ENCODE assay signal across 24 cellular contexts in genomic region chr1:203584040-203584439, GRCh38. TPM values are rescaled to one million over a fixed set of nuclear protein-coding genes. Genes with fewer than 3 reads are reported as not detected.
DNase-seq lines count a peak whose midpoint lies in the region; ATAC-seq and TF ChIP-seq lines count a peak whose summit lies in the region.
"Had no signal": no experiment of that assay in that cellular context is flagged by ENCODE, and none has a peak within 500 bp of the region (broad histone marks: within the 10 kb centered on the region; RNA-seq: fewer than 3 reads in every experiment).

No MANE protein-coding gene starts in this region.

- H3K18ac ChIP-seq in trophoblast cell (ENCODE audit: low read length): peak overlapping the region; percentile 54

- H3K79me2 ChIP-seq in fibroblast of lung (ENCODE audit: control insufficient read depth, insufficient read depth, low read length): no peaks in the 10 kb centered on the region
- H3K79me2 ChIP-seq in trophoblast cell (ENCODE audit: control insufficient read depth, insufficient read depth, low read length, poor library complexity): peaks cover 2% of the 10 kb centered on the region

- H4K12ac ChIP-seq in trophoblast cell (ENCODE audit: low read depth, low read length): peak overlapping the region; percentile 13

- H2BK5ac ChIP-seq in trophoblast cell (ENCODE audit: low read depth, low read length, poor library complexity): peak overlapping the region; percentile 5

- peaks cover 14% of the 10 kb centered on the region for H3K79me1 ChIP-seq in trophoblast cell (ENCODE audit: low read length)

- TF ChIP-seq CTCF in fibroblast of lung (conservative IDR thresholded peaks at IDR 0.05 in 1 of 2, IDR thresholded peaks at IDR 0.05 in 1 of 2; ENCODE audit: low read depth in 1 of 2, low read length in 2 of 2) (no peak), Peyer's patch (IDR thresholded peaks at IDR 0.05) (no peak), lower leg skin (IDR thresholded peaks at IDR 0.05) (no peak)

- no peaks in the 10 kb centered on the region for H3K4me1 Mint-ChIP-seq in activated CD4-positive, alpha-beta T cell treated with anti-CD3 and anti-CD28 coated beads, Interleukin-2, amount 10 ng/mL, durations not matched to agents 7 days and 5 days
- H3K4me1 Mint-ChIP-seq: T-cell had no signal

- no peaks in the 10 kb centered on the region for H3K9me3 ChIP-seq in fibroblast of lung (ENCODE audit: control insufficient read depth, insufficient read depth, low read depth, low read length)
- no peaks in the 10 kb centered on the region for H3K9me3 ChIP-seq in trophoblast cell (ENCODE audit: insufficient read depth, low read depth, low read length)
- no peaks in the 10 kb centered on the region for H3K9me3 ChIP-seq in Peyer's patch
- H3K9me3 ChIP-seq: tibial nerve had no signal

- H3K36me3 Mint-ChIP-seq in activated CD4-positive, alpha-beta T cell treated with anti-CD3 and anti-CD28 coated beads, Interleukin-2, amount 10 ng/mL, durations not matched to agents 7 days and 5 days (ENCODE audit: low read depth): no peaks in the 10 kb centered on the region
- H3K36me3 Mint-ChIP-seq: T-cell had no signal

- H3K27ac ChIP-seq in fibroblast of lung (ENCODE audit: insufficient read depth, low read length): no peak overlapping the region
- H3K27ac ChIP-seq in trophoblast cell (ENCODE audit: low read depth, low read length): no peak overlapping the region
- no peak overlapping the region for H3K27ac ChIP-seq in Peyer's patch
- H3K27ac ChIP-seq: C4-2B, tibial nerve had no signal

- H3K4me1 ChIP-seq in fibroblast of lung (ENCODE audit: control insufficient read depth, extremely low read depth, insufficient read depth, low read length) (no peaks in the 10 kb centered on the region), trophoblast cell (ENCODE audit: control insufficient read depth in 1 of 2, insufficient read depth in 2 of 2, low read length in 2 of 2) (peaks cover 10 to 15% of the 10 kb centered on the region in 2 experiments), Peyer's patch (no peaks in the 10 kb centered on the region)
- H3K4me1 ChIP-seq: tibial nerve had no signal

- H3K9ac ChIP-seq in fibroblast of lung (ENCODE audit: insufficient read depth, low read length): no peak overlapping the region
- no peak overlapping the region for H3K9ac ChIP-seq in trophoblast cell (ENCODE audit: low read length)

- CTCF ChIA-PET in activated CD4-positive, alpha-beta T cell treated with anti-CD3 and anti-CD28 coated beads, Interleukin-2, amount 10 ng/mL, durations not matched to agents 7 days and 5 days (lab: Charles Lee): interaction anchor here (1.5 kb wide), 2 partner anchors 23 to 118 kb away, joined by 3 to 4 read pairs; no protein-coding TSS in a partner anchor

- H2BK120ac ChIP-seq in trophoblast cell (ENCODE audit: insufficient read depth, low read length, poor library complexity): peak overlapping the region; percentile 18

- peak overlapping the region; percentile 34 for H2BK12ac ChIP-seq in trophoblast cell (ENCODE audit: low read length)

- H3K27me3 ChIP-seq in fibroblast of lung (ENCODE audit: control insufficient read depth, insufficient read depth, low read length) (no peaks in the 10 kb centered on the region), trophoblast cell (ENCODE audit: insufficient read depth, low read length) (no peaks in the 10 kb centered on the region), Peyer's patch (no peaks in the 10 kb centered on the region)
- H3K27me3 ChIP-seq: tibial nerve had no signal

- H4K8ac ChIP-seq in trophoblast cell (ENCODE audit: low read depth, low read length): no peak overlapping the region

- no peaks in the 10 kb centered on the region for H4K20me1 ChIP-seq in fibroblast of lung (ENCODE audit: control insufficient read depth, extremely low read depth, insufficient read depth, low read length)

- TF ChIP-seq POLR2A in Peyer's patch (IDR thresholded peaks at IDR 0.05) (no peak), lower leg skin (IDR thresholded peaks at IDR 0.05) (no peak)

- peak overlapping the region; percentile 6 for H2AK5ac ChIP-seq in trophoblast cell (ENCODE audit: low read length)

- peaks cover 17% of the 10 kb centered on the region for H3K27me3 Mint-ChIP-seq in activated CD4-positive, alpha-beta T cell treated with anti-CD3 and anti-CD28 coated beads, Interleukin-2, amount 10 ng/mL, durations not matched to agents 7 days and 5 days
- H3K27me3 Mint-ChIP-seq: activated T-cell treated with anti-CD3 and anti-CD28 coated beads, Interleukin-2, amount 50 U/mL, for 24 hours; stimulated activated naive CD8-positive, alpha-beta T cell treated with anti-CD3 and anti-CD28 coated beads, Interleukin-15, Interleukin-2, amounts not matched to agents 100 ng/mL and 50 ng/mL, for 24 hours had no signal

- H3K4me3 ChIP-seq in fibroblast of lung (replicated peaks in 1 of 4; ENCODE audit: control extremely low read depth in 1 of 4, insufficient read depth in 1 of 4, low read depth in 3 of 4, low read length in 4 of 4) (no peak overlapping the region), trophoblast cell (ENCODE audit: low read depth, low read length) (no peak overlapping the region), Peyer's patch (no peak overlapping the region), lower leg skin (ENCODE audit: low read depth, poor library complexity, severe bottlenecking) (no peak overlapping the region)
- H3K4me3 ChIP-seq: tibial nerve had no signal

- peak; percentile 58 for DNase-seq in ELR (ENCODE audit: low read depth)
- peak; percentile 32 for DNase-seq in RPMI7951 (ENCODE audit: low read depth)
- peak; percentile 45 to 74 for DNase-seq in fibroblast of lung (ENCODE audit: low read depth in 2 of 2)
- DNase-seq in trophoblast cell: no peak
- no peak for DNase-seq in Peyer's patch
- no peak for DNase-seq in lower leg skin (ENCODE audit: low spot score in 2 of 2)
- no peak for DNase-seq in activated CD4-positive, alpha-beta T cell treated with anti-CD3 and anti-CD28 coated beads, Interleukin-2, amount 10 ng/mL, durations not matched to agents 7 days and 5 days
- DNase-seq: activated CD4-positive, alpha-beta T cell treated with anti-CD3 and anti-CD28 coated beads for 1 hour; activated naive CD4-positive, alpha-beta T cell treated with Interleukin-2 at 50 U/mL for 16 hours; activated T-cell treated with anti-CD3 and anti-CD28 coated beads, Interleukin-2, amount 50 U/mL, for 24 hours; amniotic stem cell; cerebellar nuclear complex; Kasumi-1; NCI-H1092 treated with DMSO at 0.1 percent for 48 hours; NCI-H2029 treated with DMSO at 0.1 percent for 48 hours; retina; SHP77 treated with DMSO at 0.1 percent for 48 hours; stimulated activated CD4-positive, alpha-beta T cell treated with anti-CD3 and anti-CD28 coated beads, Interleukin-4, amount 100 ng/mL, for 24 hours; T-cell had no signal

- H3K4me2 ChIP-seq in fibroblast of lung (ENCODE audit: extremely low read depth, insufficient read depth, low read length): no peak overlapping the region
- H3K4me2 ChIP-seq in trophoblast cell (ENCODE audit: low read length): no peak overlapping the region

- H3K4me3 Mint-ChIP-seq in activated CD4-positive, alpha-beta T cell treated with anti-CD3 and anti-CD28 coated beads, Interleukin-2, amount 10 ng/mL, durations not matched to agents 7 days and 5 days: no peak overlapping the region
- H3K4me3 Mint-ChIP-seq: activated T-cell treated with anti-CD3 and anti-CD28 coated beads, Interleukin-2, amount 50 U/mL, for 24 hours; stimulated activated naive CD8-positive, alpha-beta T cell treated with anti-CD3 and anti-CD28 coated beads, Interleukin-15, Interleukin-2, amounts not matched to agents 100 ng/mL and 50 ng/mL, for 24 hours; T-cell had no signal

- H2AFZ ChIP-seq in fibroblast of lung (ENCODE audit: low read length) (no peak overlapping the region), trophoblast cell (ENCODE audit: insufficient read depth, low read length, poor library complexity) (no peak overlapping the region)

- POLR2A ChIA-PET in activated CD4-positive, alpha-beta T cell treated with anti-CD3 and anti-CD28 coated beads, Interleukin-2, amount 10 ng/mL, durations not matched to agents 7 days and 5 days (lab: Charles Lee): no interaction called here

- H3K27ac Mint-ChIP-seq in activated CD4-positive, alpha-beta T cell treated with anti-CD3 and anti-CD28 coated beads, Interleukin-2, amount 10 ng/mL, durations not matched to agents 7 days and 5 days: no peak overlapping the region
- H3K27ac Mint-ChIP-seq: activated T-cell treated with anti-CD3 and anti-CD28 coated beads, Interleukin-2, amount 50 U/mL, for 24 hours; stimulated activated naive CD8-positive, alpha-beta T cell treated with anti-CD3 and anti-CD28 coated beads, Interleukin-15, Interleukin-2, amounts not matched to agents 100 ng/mL and 50 ng/mL, for 24 hours; T-cell had no signal

- H3K36me3 ChIP-seq in fibroblast of lung (ENCODE audit: control insufficient read depth, insufficient read depth, low read length): no peaks in the 10 kb centered on the region
- H3K36me3 ChIP-seq in trophoblast cell (ENCODE audit: control insufficient read depth in 1 of 2, insufficient read depth in 2 of 2, low read length in 2 of 2): no peaks in the 10 kb centered on the region
- no peaks in the 10 kb centered on the region for H3K36me3 ChIP-seq in Peyer's patch
- H3K36me3 ChIP-seq: tibial nerve had no signal

- H3K14ac ChIP-seq in trophoblast cell (ENCODE audit: low read length): peak overlapping the region; percentile 33

- peak overlapping the region; percentile 28 for H4K91ac ChIP-seq in trophoblast cell (ENCODE audit: low read depth, low read length)

- intact Hi-C loops in lower leg skin (cut with DNase I; ENCODE audit: low total_unique reads): no loop called here

- no CpG with 5 or more reads among the region's 1 CpG for WGBS in trophoblast cell (ENCODE audit: extremely low coverage, insufficient coverage, insufficient read length)
- WGBS in lower leg skin, 2 donors: 80 to 87% methylated on average over 1 of the region's 1 CpG

- no peak for ATAC-seq in HG02759 (IDR thresholded peaks at IDR 0.05; ENCODE audit: unreplicated experiment)
- ATAC-seq: HCT116, T-cell had no signal

- no peak overlapping the region for H3K4ac ChIP-seq in trophoblast cell (ENCODE audit: low read depth, low read length)

- H3K9me3 Mint-ChIP-seq in activated CD4-positive, alpha-beta T cell treated with anti-CD3 and anti-CD28 coated beads, Interleukin-2, amount 10 ng/mL, durations not matched to agents 7 days and 5 days: no peaks in the 10 kb centered on the region
- H3K9me3 Mint-ChIP-seq: activated T-cell treated with anti-CD3 and anti-CD28 coated beads, Interleukin-2, amount 50 U/mL, for 24 hours; stimulated activated naive CD8-positive, alpha-beta T cell treated with anti-CD3 and anti-CD28 coated beads, Interleukin-15, Interleukin-2, amounts not matched to agents 100 ng/mL and 50 ng/mL, for 24 hours; T-cell had no signal

- no peak overlapping the region for H3K23ac ChIP-seq in trophoblast cell (ENCODE audit: low read length)

RNA-seq across cellular contexts. Expression of gene ATP2B4, which starts 42.6 kb away (rescaled TPM):
- total RNA-seq in RPMI7951 (2014; rRNA removed; shearing (Covaris generic)): 30.4 and 36.5 TPM in 2 replicates
- total RNA-seq in fibroblast of lung (143 and 302 TPM in 2 replicates), Peyer's patch (10 to 100 TPM; 36.3 to 78.4 (median 59.7) TPM), lower leg skin (100 to 1,000 TPM; 128 to 140 (median 132) TPM)
- polyA plus RNA-seq in fibroblast of lung: 265 and 328 TPM in 2 replicates
- polyA plus RNA-seq in fibroblast of lung (2012): 168 and 218 TPM in 2 replicates
- 583 and 648 TPM in 2 replicates for polyA minus RNA-seq in fibroblast of lung (ENCODE audit: low replicate concordance)
- 278 and 279 TPM in 2 replicates for polyA plus RNA-seq in trophoblast cell (2013)
- total RNA-seq in activated CD4-positive, alpha-beta T cell treated with anti-CD3 and anti-CD28 coated beads, Interleukin-2, amount 10 ng/mL, durations not matched to agents 7 days and 5 days: 10 to 100 TPM; 77.8 to 82.4 TPM

Comparison
In these comparisons a context has a peak if more than half of its experiments do, and no peak if none do; other contexts are left out.
1. DNase-seq: peak in ELR (single experiment), RPMI7951 (single experiment) and fibroblast of lung (2 of 2); none in trophoblast cell (0 of 2), Peyer's patch (0 of 3), lower leg skin (0 of 2) and activated CD4-positive, alpha-beta T cell treated with anti-CD3 and anti-CD28 coated beads, Interleukin-2, amount 10 ng/mL, durations not matched to agents 7 days and 5 days (single experiment).